Comparison of ENCODE assay signal across 11 cellular contexts in the genomic region with DNA sequence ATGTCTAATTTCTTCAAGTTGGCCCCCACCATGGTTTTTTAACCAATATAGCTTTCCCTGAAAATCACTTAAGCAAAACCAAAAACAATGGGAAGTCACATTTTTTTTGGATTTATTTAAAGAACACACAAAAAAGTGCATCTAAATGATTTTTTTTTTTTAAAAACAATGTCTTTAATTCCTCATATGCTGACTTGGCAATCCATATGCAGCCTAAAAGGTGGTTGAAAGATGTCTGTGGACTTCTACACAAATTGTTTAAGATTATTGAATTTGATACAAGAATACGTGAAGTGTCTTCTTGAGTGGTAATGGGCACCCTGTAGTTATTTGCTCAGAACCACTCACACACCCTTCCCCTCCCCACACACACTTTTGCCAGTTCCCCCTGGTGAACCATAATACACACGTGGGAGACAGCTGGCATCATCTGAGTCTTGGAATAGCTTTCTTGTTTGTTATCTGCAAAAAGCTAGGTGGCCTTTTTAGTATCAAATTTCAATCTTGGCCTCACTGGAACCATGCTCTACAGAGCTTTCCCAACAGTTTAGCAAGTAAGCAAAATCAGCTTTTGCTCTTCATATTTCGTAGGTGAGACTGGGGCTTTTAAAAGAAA.
"Had no signal": no experiment of that assay in that cellular context is flagged by ENCODE, and none has a peak within 500 bp of the region (broad histone marks: within the 10 kb centered on the region; RNA-seq: fewer than 3 reads in every experiment).

No MANE protein-coding gene starts in this region.

- H3K4me1 Mint-ChIP-seq: stimulated activated naive CD8-positive, alpha-beta T cell treated with anti-CD3 and anti-CD28 coated beads, Interleukin-15, amount 100 ng/mL, for 72 hours had no signal

- H3K4me3 Mint-ChIP-seq: activated T-cell treated with anti-CD3 and anti-CD28 coated beads, Interleukin-2, amount 50 U/mL, for 4 hours; neural progenitor cell; stimulated activated naive CD8-positive, alpha-beta T cell treated with anti-CD3 and anti-CD28 coated beads, Interleukin-15, amount 100 ng/mL, for 72 hours had no signal

- H3K4me1 ChIP-seq: neural progenitor cell, pancreas had no signal

- H3K27me3 ChIP-seq: cardiac muscle cell, neural progenitor cell, pancreas, testis had no signal

- H3K27ac Mint-ChIP-seq: neural progenitor cell; stimulated activated naive CD8-positive, alpha-beta T cell treated with anti-CD3 and anti-CD28 coated beads, Interleukin-15, amount 100 ng/mL, for 72 hours had no signal

- H3K27ac ChIP-seq: cardiac muscle cell, neural progenitor cell, pancreas, skin epidermis had no signal

- H3K9me3 ChIP-seq: pancreas, testis had no signal

- DNase-seq: activated CD4-positive, alpha-beta T cell treated with anti-CD3 and anti-CD28 coated beads, Interleukin-2, amount 50 U/mL, for 4 hours; activated CD4-positive, CD25-positive, alpha-beta regulatory T cell treated with anti-CD3 and anti-CD28 coated beads, Interleukin-2, amount 50 U/mL, for 72 hours; activated gamma-delta T cell treated with Interleukin-2 at 50 U/mL for 16 hours; activated T-cell treated with anti-CD3 and anti-CD28 coated beads, Interleukin-2, amount 50 U/mL, for 4 hours; pancreas; stimulated activated CD4-positive, alpha-beta T cell treated with anti-CD3 and anti-CD28 coated beads, Interleukin-4, amount 100 ng/mL, for 4 hours; stimulated activated naive CD8-positive, alpha-beta T cell treated with anti-CD3 and anti-CD28 coated beads, Interleukin-15, amount 100 ng/mL, for 72 hours; testis had no signal

- H3K27me3 Mint-ChIP-seq: stimulated activated naive CD8-positive, alpha-beta T cell treated with anti-CD3 and anti-CD28 coated beads, Interleukin-15, amount 100 ng/mL, for 72 hours had no signal

- ATAC-seq: activated T-cell treated with anti-CD3 and anti-CD28 coated beads, Interleukin-2, amount 50 U/mL, for 4 hours; pancreas; stimulated activated naive CD8-positive, alpha-beta T cell treated with anti-CD3 and anti-CD28 coated beads, Interleukin-15, amount 100 ng/mL, for 72 hours had no signal

- H3K9me3 Mint-ChIP-seq: activated T-cell treated with anti-CD3 and anti-CD28 coated beads, Interleukin-2, amount 50 U/mL, for 4 hours; neural progenitor cell; stimulated activated naive CD8-positive, alpha-beta T cell treated with anti-CD3 and anti-CD28 coated beads, Interleukin-15, amount 100 ng/mL, for 72 hours had no signal

- H3K4me3 ChIP-seq: cardiac muscle cell, neural progenitor cell, pancreas, skin epidermis, testis had no signal
